Comparison of ENCODE assay signal across 1 cellular context in genomic region chr5:64939772-64940510, GRCh38.
TF ChIP-seq lines count a peak whose summit lies in the region.

No MANE protein-coding gene starts in this region.

TF ChIP-seq in GM23338, 12 proteins besides CTCF, POLR2A, EP300 and RAD21 (continued from another document):
- no peak for TF ChIP-seq REST (IDR thresholded peaks at IDR 0.05; ENCODE audit: unreplicated experiment)
- no peak for TF ChIP-seq ZNF114 (CRISPR knock-in tag; IDR thresholded peaks at IDR 0.05)
- TF ChIP-seq JUNB (IDR thresholded peaks at IDR 0.05; ENCODE audit: unreplicated experiment) = no peak
